Comparison of ENCODE assay signal across 1 cellular context in the genomic region with DNA sequence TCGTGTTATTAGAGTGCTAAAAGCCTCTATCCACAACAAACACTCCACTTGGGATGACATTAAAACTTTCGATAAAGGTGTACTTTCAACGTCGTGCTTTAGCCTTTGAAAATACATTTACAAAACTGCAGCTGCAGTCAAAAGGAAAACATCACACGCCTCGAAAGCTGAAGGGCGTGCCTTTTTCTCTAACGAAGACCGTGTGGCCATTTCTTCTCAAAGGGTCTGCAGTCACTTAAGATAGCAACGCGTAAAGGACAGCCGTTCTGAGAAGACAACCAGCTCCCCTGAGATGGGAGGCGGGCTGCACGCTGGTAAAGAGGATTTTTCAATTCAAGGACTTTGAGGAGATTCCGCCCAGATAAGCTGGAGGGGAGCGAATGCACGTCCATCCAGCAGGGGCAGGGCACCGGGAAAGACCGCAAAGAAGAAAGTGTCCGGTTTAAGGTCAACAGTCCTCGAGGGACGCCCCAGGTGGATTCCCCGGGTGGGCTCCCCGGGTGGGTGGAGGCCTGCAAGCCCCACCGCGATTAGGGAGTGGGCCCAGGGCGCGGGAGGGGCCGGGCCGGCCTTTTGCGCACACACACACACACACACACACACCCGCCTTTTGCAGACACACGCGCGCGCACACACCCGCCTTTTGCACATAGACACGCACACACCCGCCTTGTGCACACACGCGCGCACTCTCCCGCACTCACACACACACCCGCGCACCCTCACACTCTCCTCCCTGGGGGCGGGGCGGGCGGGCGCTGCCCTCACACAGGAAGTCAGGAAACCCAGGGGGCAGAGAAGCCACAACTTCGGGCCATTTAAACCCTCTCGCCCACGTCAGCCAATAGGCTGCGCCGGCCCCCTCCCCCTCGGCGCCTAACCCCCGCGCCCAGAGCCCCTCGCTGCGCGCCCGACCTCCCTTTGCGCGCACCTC.
TF ChIP-seq lines count a peak whose summit lies in the region.

No MANE protein-coding gene starts in this region.

TF ChIP-seq in H1, 55 proteins besides CTCF, POLR2A, EP300 and RAD21 (continued from another document):
- TF ChIP-seq BRCA1 (IDR thresholded peaks at IDR 0.05; ENCODE audit: low read depth, low read length), result no peak
- TF ChIP-seq, protein P1, sequence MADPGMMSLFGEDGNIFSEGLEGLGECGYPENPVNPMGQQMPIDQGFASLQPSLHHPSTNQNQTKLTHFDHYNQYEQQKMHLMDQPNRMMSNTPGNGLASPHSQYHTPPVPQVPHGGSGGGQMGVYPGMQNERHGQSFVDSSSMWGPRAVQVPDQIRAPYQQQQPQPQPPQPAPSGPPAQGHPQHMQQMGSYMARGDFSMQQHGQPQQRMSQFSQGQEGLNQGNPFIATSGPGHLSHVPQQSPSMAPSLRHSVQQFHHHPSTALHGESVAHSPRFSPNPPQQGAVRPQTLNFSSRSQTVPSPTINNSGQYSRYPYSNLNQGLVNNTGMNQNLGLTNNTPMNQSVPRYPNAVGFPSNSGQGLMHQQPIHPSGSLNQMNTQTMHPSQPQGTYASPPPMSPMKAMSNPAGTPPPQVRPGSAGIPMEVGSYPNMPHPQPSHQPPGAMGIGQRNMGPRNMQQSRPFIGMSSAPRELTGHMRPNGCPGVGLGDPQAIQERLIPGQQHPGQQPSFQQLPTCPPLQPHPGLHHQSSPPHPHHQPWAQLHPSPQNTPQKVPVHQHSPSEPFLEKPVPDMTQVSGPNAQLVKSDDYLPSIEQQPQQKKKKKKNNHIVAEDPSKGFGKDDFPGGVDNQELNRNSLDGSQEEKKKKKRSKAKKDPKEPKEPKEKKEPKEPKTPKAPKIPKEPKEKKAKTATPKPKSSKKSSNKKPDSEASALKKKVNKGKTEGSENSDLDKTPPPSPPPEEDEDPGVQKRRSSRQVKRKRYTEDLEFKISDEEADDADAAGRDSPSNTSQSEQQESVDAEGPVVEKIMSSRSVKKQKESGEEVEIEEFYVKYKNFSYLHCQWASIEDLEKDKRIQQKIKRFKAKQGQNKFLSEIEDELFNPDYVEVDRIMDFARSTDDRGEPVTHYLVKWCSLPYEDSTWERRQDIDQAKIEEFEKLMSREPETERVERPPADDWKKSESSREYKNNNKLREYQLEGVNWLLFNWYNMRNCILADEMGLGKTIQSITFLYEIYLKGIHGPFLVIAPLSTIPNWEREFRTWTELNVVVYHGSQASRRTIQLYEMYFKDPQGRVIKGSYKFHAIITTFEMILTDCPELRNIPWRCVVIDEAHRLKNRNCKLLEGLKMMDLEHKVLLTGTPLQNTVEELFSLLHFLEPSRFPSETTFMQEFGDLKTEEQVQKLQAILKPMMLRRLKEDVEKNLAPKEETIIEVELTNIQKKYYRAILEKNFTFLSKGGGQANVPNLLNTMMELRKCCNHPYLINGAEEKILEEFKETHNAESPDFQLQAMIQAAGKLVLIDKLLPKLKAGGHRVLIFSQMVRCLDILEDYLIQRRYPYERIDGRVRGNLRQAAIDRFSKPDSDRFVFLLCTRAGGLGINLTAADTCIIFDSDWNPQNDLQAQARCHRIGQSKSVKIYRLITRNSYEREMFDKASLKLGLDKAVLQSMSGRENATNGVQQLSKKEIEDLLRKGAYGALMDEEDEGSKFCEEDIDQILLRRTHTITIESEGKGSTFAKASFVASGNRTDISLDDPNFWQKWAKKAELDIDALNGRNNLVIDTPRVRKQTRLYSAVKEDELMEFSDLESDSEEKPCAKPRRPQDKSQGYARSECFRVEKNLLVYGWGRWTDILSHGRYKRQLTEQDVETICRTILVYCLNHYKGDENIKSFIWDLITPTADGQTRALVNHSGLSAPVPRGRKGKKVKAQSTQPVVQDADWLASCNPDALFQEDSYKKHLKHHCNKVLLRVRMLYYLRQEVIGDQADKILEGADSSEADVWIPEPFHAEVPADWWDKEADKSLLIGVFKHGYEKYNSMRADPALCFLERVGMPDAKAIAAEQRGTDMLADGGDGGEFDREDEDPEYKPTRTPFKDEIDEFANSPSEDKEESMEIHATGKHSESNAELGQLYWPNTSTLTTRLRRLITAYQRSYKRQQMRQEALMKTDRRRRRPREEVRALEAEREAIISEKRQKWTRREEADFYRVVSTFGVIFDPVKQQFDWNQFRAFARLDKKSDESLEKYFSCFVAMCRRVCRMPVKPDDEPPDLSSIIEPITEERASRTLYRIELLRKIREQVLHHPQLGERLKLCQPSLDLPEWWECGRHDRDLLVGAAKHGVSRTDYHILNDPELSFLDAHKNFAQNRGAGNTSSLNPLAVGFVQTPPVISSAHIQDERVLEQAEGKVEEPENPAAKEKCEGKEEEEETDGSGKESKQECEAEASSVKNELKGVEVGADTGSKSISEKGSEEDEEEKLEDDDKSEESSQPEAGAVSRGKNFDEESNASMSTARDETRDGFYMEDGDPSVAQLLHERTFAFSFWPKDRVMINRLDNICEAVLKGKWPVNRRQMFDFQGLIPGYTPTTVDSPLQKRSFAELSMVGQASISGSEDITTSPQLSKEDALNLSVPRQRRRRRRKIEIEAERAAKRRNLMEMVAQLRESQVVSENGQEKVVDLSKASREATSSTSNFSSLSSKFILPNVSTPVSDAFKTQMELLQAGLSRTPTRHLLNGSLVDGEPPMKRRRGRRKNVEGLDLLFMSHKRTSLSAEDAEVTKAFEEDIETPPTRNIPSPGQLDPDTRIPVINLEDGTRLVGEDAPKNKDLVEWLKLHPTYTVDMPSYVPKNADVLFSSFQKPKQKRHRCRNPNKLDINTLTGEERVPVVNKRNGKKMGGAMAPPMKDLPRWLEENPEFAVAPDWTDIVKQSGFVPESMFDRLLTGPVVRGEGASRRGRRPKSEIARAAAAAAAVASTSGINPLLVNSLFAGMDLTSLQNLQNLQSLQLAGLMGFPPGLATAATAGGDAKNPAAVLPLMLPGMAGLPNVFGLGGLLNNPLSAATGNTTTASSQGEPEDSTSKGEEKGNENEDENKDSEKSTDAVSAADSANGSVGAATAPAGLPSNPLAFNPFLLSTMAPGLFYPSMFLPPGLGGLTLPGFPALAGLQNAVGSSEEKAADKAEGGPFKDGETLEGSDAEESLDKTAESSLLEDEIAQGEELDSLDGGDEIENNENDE (IDR thresholded peaks at IDR 0.05; ENCODE audit: insufficient replicate concordance, low read length), result no peak
- no peak for TF ChIP-seq RFX5 (IDR thresholded peaks at IDR 0.05; ENCODE audit: borderline replicate concordance, low read depth, low read length)
- TF ChIP-seq KDM4A (IDR thresholded peaks at IDR 0.05; ENCODE audit: low read depth, low read length, severe bottlenecking), result peak; percentile 53
- 0 out of 4 replicates have a peak, but pooled peaks of 1 of the 2 experiments have one; percentile 26 for TF ChIP-seq SIN3A (conservative IDR thresholded peaks at IDR 0.05 in 1 of 2, IDR thresholded peaks at IDR 0.05 in 1 of 2; ENCODE audit: low read depth in 1 of 2, low read length in 2 of 2)
- TF ChIP-seq SAP30 (IDR thresholded peaks at IDR 0.05; ENCODE audit: insufficient read depth, insufficient replicate concordance, low read length), result peak; percentile 21
- TF ChIP-seq USF2 (IDR thresholded peaks at IDR 0.05; ENCODE audit: low read length), result no peak
- TF ChIP-seq CREB1 (IDR thresholded peaks at IDR 0.05), result no peak
- TF ChIP-seq HDAC2 (IDR thresholded peaks at IDR 0.05; ENCODE audit: borderline replicate concordance in 1 of 2, low read depth in 2 of 2, low read length in 2 of 2), result peak in 1 of 2 experiments; percentile 86; a peak in 1 of 4 replicates
- peak; percentile 88; the same call in 1 of the 2 replicates for TF ChIP-seq RBBP5 (IDR thresholded peaks at IDR 0.05; ENCODE audit: borderline replicate concordance, low read depth, low read length)
